In genomic region chrX:80420147-80420546, GRCh38 we compare ENCODE assay signal across 2 cellular contexts.
TF ChIP-seq lines count a peak whose summit lies in the region.

TSS of gene TENT5D (plus strand) at chrX:80420447. CDS start at chrX:80442540, 22,093 bp downstream.

TF ChIP-seq in A549, 52 proteins besides CTCF, POLR2A, EP300 and RAD21:
- TF ChIP-seq FOSL2 (IDR thresholded peaks at IDR 0.05): no peak
- no peak for TF ChIP-seq FOSL2 (CRISPR knock-in tag; IDR thresholded peaks at IDR 0.05)
- no peak for TF ChIP-seq E2F6 (IDR thresholded peaks at IDR 0.05; ENCODE audit: borderline replicate concordance, low read depth)
- TF ChIP-seq SREBF2 (IDR thresholded peaks at IDR 0.05): no peak
- no peak for TF ChIP-seq RNF2 (IDR thresholded peaks at IDR 0.05; ENCODE audit: borderline replicate concordance, low read depth)
- no peak for TF ChIP-seq ZSCAN20 (CRISPR knock-in tag; IDR thresholded peaks at IDR 0.05)
- TF ChIP-seq BCL3 (IDR thresholded peaks at IDR 0.05): no peak
- TF ChIP-seq CHD2 (IDR thresholded peaks at IDR 0.05; ENCODE audit: low read length, partially characterized antibody): no peak
- TF ChIP-seq HEYL (CRISPR knock-in tag; IDR thresholded peaks at IDR 0.05): no peak
- TF ChIP-seq HOXA7 (CRISPR knock-in tag; IDR thresholded peaks at IDR 0.05): no peak
- TF ChIP-seq JUN (IDR thresholded peaks at IDR 0.05): no peak
- TF ChIP-seq RARB (CRISPR knock-in tag; IDR thresholded peaks at IDR 0.05): no peak
- TF ChIP-seq NPAS2 (CRISPR knock-in tag; IDR thresholded peaks at IDR 0.05; ENCODE audit: borderline replicate concordance): no peak
- no peak for TF ChIP-seq NR3C1 (IDR thresholded peaks at IDR 0.05)
- TF ChIP-seq MYC (IDR thresholded peaks at IDR 0.05; ENCODE audit: borderline replicate concordance, low read length): no peak
- no peak for TF ChIP-seq RCOR1 (IDR thresholded peaks at IDR 0.05; ENCODE audit: low read depth, low read length)
- no peak for TF ChIP-seq POLR2AphosphoS2 (conservative IDR thresholded peaks at IDR 0.05; ENCODE audit: low read length)
- TF ChIP-seq, protein P1, sequence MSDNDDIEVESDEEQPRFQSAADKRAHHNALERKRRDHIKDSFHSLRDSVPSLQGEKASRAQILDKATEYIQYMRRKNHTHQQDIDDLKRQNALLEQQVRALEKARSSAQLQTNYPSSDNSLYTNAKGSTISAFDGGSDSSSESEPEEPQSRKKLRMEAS (IDR thresholded peaks at IDR 0.05): no peak
- TF ChIP-seq JUNB (IDR thresholded peaks at IDR 0.05): no peak

TF ChIP-seq in K562, 482 proteins besides CTCF, POLR2A, EP300 and RAD21 (continued from another document):
- TF ChIP-seq ATF3 (IDR thresholded peaks at IDR 0.05) (peak; percentile 32; the same call in 1 of the 2 replicates), ATF3 (CRISPR knock-in tag; conservative IDR thresholded peaks at IDR 0.05) (no peak), RFX1 (IDR thresholded peaks at IDR 0.05) (peak; percentile 31; the same call in 1 of the 2 replicates)
